Comparison of ENCODE assay signal across 9 cellular contexts in the genomic region with DNA sequence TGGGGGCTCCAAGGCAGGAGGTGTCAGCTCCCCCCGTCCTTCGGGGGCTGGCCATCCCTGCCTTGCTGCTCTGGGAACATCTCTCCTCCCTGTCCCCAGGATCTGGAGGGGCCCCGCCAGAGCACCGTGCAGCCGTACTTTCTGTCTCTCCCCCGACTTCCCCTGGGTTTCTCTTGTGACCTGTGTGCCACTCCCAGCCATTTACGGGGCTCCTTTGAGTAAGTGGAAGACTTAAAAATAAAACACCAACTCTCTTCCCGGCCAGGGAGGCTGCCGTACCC.
DNase-seq lines count a peak whose midpoint lies in the region; ATAC-seq and TF ChIP-seq lines count a peak whose summit lies in the region.
"Had no signal": no experiment of that assay in that cellular context is flagged by ENCODE, and none has a peak within 500 bp of the region (broad histone marks: within the 10 kb centered on the region; RNA-seq: fewer than 3 reads in every experiment).

No MANE protein-coding gene starts in this region.

- H2BK12ac ChIP-seq in trophoblast cell (ENCODE audit: low read length): peak overlapping the region; percentile 24

- no peaks in the 10 kb centered on the region for H3F3A ChIP-seq in GM23338 (replicated peaks; ENCODE audit: low read depth)

- H3K4me3 ChIP-seq in GM23338 (no peak overlapping the region), trophoblast cell (ENCODE audit: low read depth, low read length) (no peak overlapping the region)

- H3K14ac ChIP-seq in trophoblast cell (ENCODE audit: low read length): peak overlapping the region; percentile 58

- no peaks in the 10 kb centered on the region for H3K9me2 ChIP-seq in GM23338 (ENCODE audit: insufficient read depth)

- H3K36me3 ChIP-seq in GM23338 (ENCODE audit: insufficient read depth): no peaks in the 10 kb centered on the region
- peaks cover 24 to 32% of the 10 kb centered on the region in 2 experiments for H3K36me3 ChIP-seq in trophoblast cell (ENCODE audit: control insufficient read depth in 1 of 2, insufficient read depth in 2 of 2, low read length in 2 of 2)

- H3K4me1 ChIP-seq in GM23338 (ENCODE audit: insufficient read depth) (peaks cover 6% of the 10 kb centered on the region; the same call in 1 of the 2 replicates), trophoblast cell (ENCODE audit: control insufficient read depth in 1 of 2, insufficient read depth in 2 of 2, low read length in 2 of 2) (peaks cover 38 to 42% of the 10 kb centered on the region in 2 experiments)

- no CpG with 5 or more reads among the region's 9 CpGs for WGBS in trophoblast cell (ENCODE audit: extremely low coverage, insufficient coverage, insufficient read length)

- H3K27me3 ChIP-seq in GM23338 (ENCODE audit: insufficient read depth) (no peaks in the 10 kb centered on the region), trophoblast cell (ENCODE audit: insufficient read depth, low read length) (no peaks in the 10 kb centered on the region)

- H3K79me1 ChIP-seq in trophoblast cell (ENCODE audit: low read length): peaks cover 14% of the 10 kb centered on the region

- TF ChIP-seq CTCF in GM23338 (conservative IDR thresholded peaks at IDR 0.05; ENCODE audit: low read depth in 2 of 2) (no peak), endothelial cell (IDR thresholded peaks at IDR 0.05; ENCODE audit: unreplicated experiment) (no peak)

- H4K91ac ChIP-seq in trophoblast cell (ENCODE audit: low read depth, low read length): peak overlapping the region; percentile 6

- no peak overlapping the region for H3K9ac ChIP-seq in trophoblast cell (ENCODE audit: low read length)

- DNase-seq in GM23338 (ENCODE audit: low spot score) (no peak), T-cell (peak in 3 of 34 experiments; percentile 14 to 40 (median 14)), endothelial cell (ENCODE audit: low spot score) (no peak), trophoblast cell (no peak), SK-N-DZ (ENCODE audit: low spot score) (no peak), dedifferentiated amniotic fluid mesenchymal stem cell (ENCODE audit: extremely low spot score) (no peak), HuH-7.5 (ENCODE audit: low spot score) (no peak)
- no peak for DNase-seq in activated effector memory CD4-positive, alpha-beta T cell treated with anti-CD3 and anti-CD28 coated beads, Interleukin-2, amount 50 U/mL, for 16 hours

- H2AFZ ChIP-seq in GM23338 (no peak overlapping the region), trophoblast cell (ENCODE audit: insufficient read depth, low read length, poor library complexity) (no peak overlapping the region)

- no peak overlapping the region for H3K27ac ChIP-seq in GM23338 (ENCODE audit: low read depth)
- H3K27ac ChIP-seq in trophoblast cell (ENCODE audit: low read depth, low read length): peak overlapping the region; percentile 45

- H3K27ac Mint-ChIP-seq in GM23338: peak overlapping the region; percentile 80
- peak overlapping the region; percentile 77 for H3K27ac Mint-ChIP-seq in T-cell
- H3K27ac Mint-ChIP-seq in endothelial cell (ENCODE audit: unreplicated experiment): no peak overlapping the region

- peak overlapping the region; percentile 67 for H3K18ac ChIP-seq in trophoblast cell (ENCODE audit: low read length)

- peaks cover 25% of the 10 kb centered on the region for H3K27me3 Mint-ChIP-seq in GM23338 (ENCODE audit: insufficient read depth, low read depth, poor library complexity)
- H3K27me3 Mint-ChIP-seq in T-cell: no peaks in the 10 kb centered on the region
- peaks cover 8% of the 10 kb centered on the region for H3K27me3 Mint-ChIP-seq in endothelial cell (ENCODE audit: unreplicated experiment)

- H3K79me2 ChIP-seq in GM23338 (replicated peaks; ENCODE audit: insufficient read depth) (no peaks in the 10 kb centered on the region), trophoblast cell (ENCODE audit: control insufficient read depth, insufficient read depth, low read length, poor library complexity) (peaks cover 7% of the 10 kb centered on the region)

- POLR2A ChIA-PET in T-cell (lab: Charles Lee): no interaction called here

- peak overlapping the region; percentile 93 for H2AK5ac ChIP-seq in trophoblast cell (ENCODE audit: low read length)

- ATAC-seq in GM23338 (no peak), T-cell (replicated peaks in 1 of 4) (no peak)

- H3K23ac ChIP-seq in trophoblast cell (ENCODE audit: low read length): no peak overlapping the region

- peak overlapping the region; percentile 3 for H4K8ac ChIP-seq in trophoblast cell (ENCODE audit: low read depth, low read length)

- peak overlapping the region; percentile 17 for H3K4ac ChIP-seq in trophoblast cell (ENCODE audit: low read depth, low read length)

- H3K4me1 Mint-ChIP-seq in GM23338 (peaks cover 30% of the 10 kb centered on the region), T-cell (peaks cover 11 to 57% (median 44%) of the 10 kb centered on the region in 3 donors), endothelial cell (ENCODE audit: unreplicated experiment) (peaks cover 9% of the 10 kb centered on the region)

- peak overlapping the region; percentile 43 for H2BK5ac ChIP-seq in trophoblast cell (ENCODE audit: low read depth, low read length, poor library complexity)

- H3K4me2 ChIP-seq in GM23338 (no peak overlapping the region), trophoblast cell (ENCODE audit: low read length) (peak overlapping the region; percentile 18)

- H3K9me3 ChIP-seq in trophoblast cell (ENCODE audit: insufficient read depth, low read depth, low read length): peaks cover 4% of the 10 kb centered on the region

- CTCF ChIA-PET in T-cell (lab: Charles Lee): no interaction called here

- H4K12ac ChIP-seq in trophoblast cell (ENCODE audit: low read depth, low read length): no peak overlapping the region

- H3K9me3 Mint-ChIP-seq in GM23338: no peaks in the 10 kb centered on the region
- H3K9me3 Mint-ChIP-seq in T-cell: no peaks in the 10 kb centered on the region
- H3K9me3 Mint-ChIP-seq in endothelial cell (ENCODE audit: unreplicated experiment): no peaks in the 10 kb centered on the region
- H3K9me3 Mint-ChIP-seq: IgD-negative memory B cell had no signal

- no peaks in the 10 kb centered on the region for H4K20me1 ChIP-seq in GM23338 (replicated peaks; ENCODE audit: insufficient read depth)

- H2BK120ac ChIP-seq in trophoblast cell (ENCODE audit: insufficient read depth, low read length, poor library complexity): peak overlapping the region; percentile 14

- no peak overlapping the region for H3K4me3 Mint-ChIP-seq in GM23338
- peak overlapping the region; percentile 28 to 58 (median 56) for H3K4me3 Mint-ChIP-seq in T-cell
- peak overlapping the region; percentile 22 for H3K4me3 Mint-ChIP-seq in endothelial cell (ENCODE audit: unreplicated experiment)

- no peaks in the 10 kb centered on the region for H3K36me3 Mint-ChIP-seq in GM23338 (ENCODE audit: low read depth)
- no peaks in the 10 kb centered on the region for H3K36me3 Mint-ChIP-seq in T-cell
- H3K36me3 Mint-ChIP-seq in endothelial cell (ENCODE audit: low read depth, unreplicated experiment): peaks cover 7% of the 10 kb centered on the region

TF ChIP-seq in GM23338, 12 proteins besides CTCF, POLR2A, EP300 and RAD21:
- no peak for TF ChIP-seq CREB1 (CRISPR knock-in tag; IDR thresholded peaks at IDR 0.05; ENCODE audit: low read depth)
- TF ChIP-seq, protein P1, sequence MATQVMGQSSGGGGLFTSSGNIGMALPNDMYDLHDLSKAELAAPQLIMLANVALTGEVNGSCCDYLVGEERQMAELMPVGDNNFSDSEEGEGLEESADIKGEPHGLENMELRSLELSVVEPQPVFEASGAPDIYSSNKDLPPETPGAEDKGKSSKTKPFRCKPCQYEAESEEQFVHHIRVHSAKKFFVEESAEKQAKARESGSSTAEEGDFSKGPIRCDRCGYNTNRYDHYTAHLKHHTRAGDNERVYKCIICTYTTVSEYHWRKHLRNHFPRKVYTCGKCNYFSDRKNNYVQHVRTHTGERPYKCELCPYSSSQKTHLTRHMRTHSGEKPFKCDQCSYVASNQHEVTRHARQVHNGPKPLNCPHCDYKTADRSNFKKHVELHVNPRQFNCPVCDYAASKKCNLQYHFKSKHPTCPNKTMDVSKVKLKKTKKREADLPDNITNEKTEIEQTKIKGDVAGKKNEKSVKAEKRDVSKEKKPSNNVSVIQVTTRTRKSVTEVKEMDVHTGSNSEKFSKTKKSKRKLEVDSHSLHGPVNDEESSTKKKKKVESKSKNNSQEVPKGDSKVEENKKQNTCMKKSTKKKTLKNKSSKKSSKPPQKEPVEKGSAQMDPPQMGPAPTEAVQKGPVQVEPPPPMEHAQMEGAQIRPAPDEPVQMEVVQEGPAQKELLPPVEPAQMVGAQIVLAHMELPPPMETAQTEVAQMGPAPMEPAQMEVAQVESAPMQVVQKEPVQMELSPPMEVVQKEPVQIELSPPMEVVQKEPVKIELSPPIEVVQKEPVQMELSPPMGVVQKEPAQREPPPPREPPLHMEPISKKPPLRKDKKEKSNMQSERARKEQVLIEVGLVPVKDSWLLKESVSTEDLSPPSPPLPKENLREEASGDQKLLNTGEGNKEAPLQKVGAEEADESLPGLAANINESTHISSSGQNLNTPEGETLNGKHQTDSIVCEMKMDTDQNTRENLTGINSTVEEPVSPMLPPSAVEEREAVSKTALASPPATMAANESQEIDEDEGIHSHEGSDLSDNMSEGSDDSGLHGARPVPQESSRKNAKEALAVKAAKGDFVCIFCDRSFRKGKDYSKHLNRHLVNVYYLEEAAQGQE (IDR thresholded peaks at IDR 0.05; ENCODE audit: unreplicated experiment): no peak
- no peak for TF ChIP-seq STAT1 (IDR thresholded peaks at IDR 0.05; ENCODE audit: unreplicated experiment)
- no peak for TF ChIP-seq EZH2 (IDR thresholded peaks at IDR 0.05; ENCODE audit: low read depth, unreplicated experiment)
- no peak for TF ChIP-seq ZNF331 (CRISPR knock-in tag; IDR thresholded peaks at IDR 0.05; ENCODE audit: low read depth)
- no peak for TF ChIP-seq NANOG (IDR thresholded peaks at IDR 0.05; ENCODE audit: borderline replicate concordance)
- no peak for TF ChIP-seq EZH2phosphoT487 (IDR thresholded peaks at IDR 0.05; ENCODE audit: unreplicated experiment)
- TF ChIP-seq JUNB (IDR thresholded peaks at IDR 0.05; ENCODE audit: unreplicated experiment): no peak
TF ChIP-seq in GM23338: peak in this region for 0.
